ENCODE assay signal across 1 cellular context in genomic region chr3:107884028-107884427, GRCh38.
TF ChIP-seq lines count a peak whose summit lies in the region.

No MANE protein-coding gene starts in this region.

TF ChIP-seq in HepG2, 621 proteins besides CTCF, POLR2A, EP300 and RAD21 (continued from another document):
- TF ChIP-seq RERE (CRISPR knock-in tag; IDR thresholded peaks at IDR 0.05; ENCODE audit: low read depth) (no peak), RELA (CRISPR knock-in tag; IDR thresholded peaks at IDR 0.05) (no peak), SETDB1 (CRISPR knock-in tag; IDR thresholded peaks at IDR 0.05; ENCODE audit: borderline replicate concordance) (no peak), ARID3A (IDR thresholded peaks at IDR 0.05; ENCODE audit: low read depth, low read length) (no peak), ZNF280D (CRISPR knock-in tag; IDR thresholded peaks at IDR 0.05) (no peak), ONECUT2 (CRISPR knock-in tag; IDR thresholded peaks at IDR 0.05) (no peak), MAFK (conservative IDR thresholded peaks at IDR 0.05 in 1 of 2, IDR thresholded peaks at IDR 0.05 in 1 of 2; ENCODE audit: low read length in 2 of 2) (peak in 1 of 2 experiments; percentile 78; a peak in 2 of 4 replicates)
